In the genomic region with DNA sequence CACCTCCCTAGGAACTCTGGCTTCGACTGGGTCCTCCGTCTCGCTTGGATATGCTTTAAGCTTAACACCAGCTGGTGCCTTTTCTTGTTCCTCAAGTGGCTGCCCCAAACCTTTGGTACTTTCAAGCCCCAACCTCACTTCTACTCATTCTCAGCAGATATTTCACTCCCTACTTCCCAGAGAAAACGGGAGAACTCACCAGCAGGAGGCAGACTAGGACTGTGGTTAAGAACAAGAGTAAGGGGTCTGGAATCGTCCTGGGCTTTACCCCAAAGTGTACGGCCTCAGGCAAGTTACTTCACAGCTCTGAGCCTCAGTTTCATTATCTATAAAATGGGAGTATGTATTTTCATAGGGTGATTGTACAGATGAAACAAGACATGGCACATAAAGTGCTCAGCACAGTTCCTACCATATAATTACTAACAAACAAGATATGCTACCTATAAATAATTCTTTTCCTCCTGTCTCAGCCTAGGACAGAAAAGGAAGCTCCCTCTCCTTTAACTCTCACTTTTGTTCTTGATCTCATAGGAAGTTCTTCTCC, we compare ENCODE assay signal across 9 cellular contexts. TPM values are rescaled to one million over a fixed set of nuclear protein-coding genes. Genes with fewer than 3 reads are reported as not detected.
DNase-seq lines count a peak whose midpoint lies in the region; ATAC-seq and TF ChIP-seq lines count a peak whose summit lies in the region.
"Had no signal": no experiment of that assay in that cellular context is flagged by ENCODE, and none has a peak within 500 bp of the region (broad histone marks: within the 10 kb centered on the region; RNA-seq: fewer than 3 reads in every experiment).

No MANE protein-coding gene starts in this region.

- H3K4me3 Mint-ChIP-seq in CD4-positive, alpha-beta memory T cell, result no peak overlapping the region
- H3K4me3 Mint-ChIP-seq: activated naive CD4-positive, alpha-beta T cell treated with anti-CD3 and anti-CD28 coated beads, Interleukin-2, amount 50 U/mL, for 24 hours had no signal

- H3K27me3 ChIP-seq in PC-3 (ENCODE audit: low read length) (no peaks in the 10 kb centered on the region), smooth muscle cell (ENCODE audit: low read depth) (no peaks in the 10 kb centered on the region)
- H3K27me3 ChIP-seq in CD4-positive, alpha-beta memory T cell (ENCODE audit: insufficient read depth, low read length), result peaks cover 15% of the 10 kb centered on the region

- peak; percentile 21 to 42 for DNase-seq in SHP77 (lab: John Stamatoyannopoulos, UW)
- no peak for DNase-seq in SHP77 treated with DMSO at 0.1 percent for 48 hours (lab: John Stamatoyannopoulos, UW)
- peak; percentile 69 for DNase-seq in PC-3
- DNase-seq in fibroblast of the conjunctiva (ENCODE audit: low read depth), result peak; percentile 67
- no peak for DNase-seq in smooth muscle cell (lab: John Stamatoyannopoulos, UW; ENCODE audit: unreplicated experiment)
- no peak for DNase-seq in superior temporal gyrus (ENCODE audit: extremely low spot score)
- DNase-seq in CD4-positive, alpha-beta memory T cell, result no peak
- no peak for DNase-seq in ureter (ENCODE audit: low spot score)

- TF ChIP-seq CTCF in PC-3 (conservative IDR thresholded peaks at IDR 0.05; ENCODE audit: low read depth, low read length), result peak; percentile 82
- peak; percentile 42 for TF ChIP-seq CTCF in smooth muscle cell (IDR thresholded peaks at IDR 0.05; ENCODE audit: borderline replicate concordance, insufficient read depth, poor library complexity, severe bottlenecking)

- H3K36me3 ChIP-seq in PC-3 (ENCODE audit: low read depth, low read length) (no peaks in the 10 kb centered on the region), smooth muscle cell (ENCODE audit: low read depth) (peaks cover 9% of the 10 kb centered on the region)
- no peaks in the 10 kb centered on the region for H3K36me3 ChIP-seq in CD4-positive, alpha-beta memory T cell (ENCODE audit: insufficient read depth, low read length)

- H3K4me3 ChIP-seq in PC-3 (ENCODE audit: low read length), result no peak overlapping the region
- H3K4me3 ChIP-seq in smooth muscle cell, result no peak overlapping the region
- H3K4me3 ChIP-seq in CD4-positive, alpha-beta memory T cell (ENCODE audit: low read length in 2 of 2), result no peak overlapping the region

- peaks cover 0 to 17% (median 10%) of the 10 kb centered on the region in 8 donors for H3K9me3 Mint-ChIP-seq in CD4-positive, alpha-beta memory T cell

- no peak overlapping the region for H3K4me2 ChIP-seq in PC-3 (ENCODE audit: low read length)
- no peak overlapping the region for H3K4me2 ChIP-seq in smooth muscle cell

- H3K4me1 ChIP-seq in PC-3 (ENCODE audit: insufficient read depth, low read length) (peaks cover 32% of the 10 kb centered on the region), smooth muscle cell (ENCODE audit: low read depth) (no peaks in the 10 kb centered on the region)
- no peaks in the 10 kb centered on the region for H3K4me1 ChIP-seq in CD4-positive, alpha-beta memory T cell (ENCODE audit: insufficient read depth, low read length)

- H3K9me2 ChIP-seq in PC-3 (replicated peaks; ENCODE audit: low read length), result no peaks in the 10 kb centered on the region

- 52% methylated on average over 6 of the region's 6 CpGs for WGBS in smooth muscle cell (ENCODE audit: low lambda C conversion rate)

- H3K27ac ChIP-seq in PC-3 (ENCODE audit: low read length) (no peak overlapping the region), smooth muscle cell (ENCODE audit: low read depth) (no peak overlapping the region)
- H3K27ac ChIP-seq in CD4-positive, alpha-beta memory T cell (ENCODE audit: low read depth, low read length), result no peak overlapping the region

- H3K36me3 Mint-ChIP-seq in CD4-positive, alpha-beta memory T cell, result peaks cover 0 to 2% of the 10 kb centered on the region in 2 donors

- no peak overlapping the region for H3K27ac Mint-ChIP-seq in CD4-positive, alpha-beta memory T cell
- H3K27ac Mint-ChIP-seq: activated naive CD4-positive, alpha-beta T cell treated with anti-CD3 and anti-CD28 coated beads, Interleukin-2, amount 50 U/mL, for 24 hours had no signal

- H3K9ac ChIP-seq in PC-3 (ENCODE audit: low read length), result no peak overlapping the region
- no peak overlapping the region for H3K9ac ChIP-seq in smooth muscle cell (ENCODE audit: low read depth)

- no peaks in the 10 kb centered on the region for H4K20me1 ChIP-seq in PC-3 (ENCODE audit: low read length)
- no peaks in the 10 kb centered on the region for H4K20me1 ChIP-seq in smooth muscle cell (ENCODE audit: low read depth)

- no peaks in the 10 kb centered on the region for H3K4me1 Mint-ChIP-seq in CD4-positive, alpha-beta memory T cell
- H3K4me1 Mint-ChIP-seq: activated naive CD4-positive, alpha-beta T cell treated with anti-CD3 and anti-CD28 coated beads, Interleukin-2, amount 50 U/mL, for 24 hours had no signal

- H3K9me3 ChIP-seq in PC-3 (ENCODE audit: low read length) (peaks cover 8% of the 10 kb centered on the region; the same call in 1 of the 2 replicates), smooth muscle cell (replicated peaks; ENCODE audit: low read depth) (peaks cover 4% of the 10 kb centered on the region)
- no peaks in the 10 kb centered on the region for H3K9me3 ChIP-seq in CD4-positive, alpha-beta memory T cell (ENCODE audit: control insufficient read depth in 1 of 2, low read length in 2 of 2)

- ATAC-seq in PC-3, result no peak

- intact Hi-C loops in PC-3 (cut with micrococcal nuclease), result loop anchor here (2.0 to 10.0 kb wide), 6 partner anchors 307 to 780 kb away; no protein-coding TSS in a partner anchor
- intact Hi-C loops in CD4-positive, alpha-beta memory T cell (cut with micrococcal nuclease), result loop anchor here (5.0 kb wide), 3 partner anchors 490 to 780 kb away; no protein-coding TSS in a partner anchor

- BruUV-seq in PC-3 (replicated peaks; lab: Mats Ljungman, UMichigan), result no TSS peak

- H3F3A ChIP-seq in PC-3 (ENCODE audit: low read length, unreplicated experiment), result peaks cover 7% of the 10 kb centered on the region
- H3F3A ChIP-seq in smooth muscle cell (ENCODE audit: low read depth), result peaks cover 9% of the 10 kb centered on the region

- POLR2A ChIA-PET in PC-3 (lab: Charles Lee; ENCODE audit: unreplicated experiment), result interaction anchor here (0.6 kb wide), 1 partner anchor 39 kb away, joined by 9 read pairs; no protein-coding TSS in a partner anchor
- POLR2A ChIA-PET in CD4-positive, alpha-beta memory T cell (lab: Charles Lee; ENCODE audit: partially characterized antibody), result interaction anchor here (0.6 kb wide), 1 partner anchor 561 kb away, joined by 3 read pairs; no protein-coding TSS in a partner anchor

- no peaks in the 10 kb centered on the region for H3K79me2 ChIP-seq in PC-3 (ENCODE audit: low read length)
- no peaks in the 10 kb centered on the region for H3K79me2 ChIP-seq in smooth muscle cell (ENCODE audit: low read depth)

- CTCF ChIA-PET in PC-3 (lab: Charles Lee), result interaction anchor here (0.6 to 1.3 kb wide), 5 partner anchors 128 to 662 kb away, joined by 3 to 15 read pairs (median 3); partner anchors contain the start of gene TRIM44
- CTCF ChIA-PET in CD4-positive, alpha-beta memory T cell (lab: Charles Lee; ENCODE audit: partially characterized antibody), result interaction anchor here (0.6 to 2.8 kb wide), 9 partner anchors 10 to 1669 kb away, joined by 3 to 20 read pairs (median 6); no protein-coding TSS in a partner anchor

- peaks cover 22 to 27% of the 10 kb centered on the region in 2 donors for H3K27me3 Mint-ChIP-seq in CD4-positive, alpha-beta memory T cell

- no peak overlapping the region for H2AFZ ChIP-seq in PC-3 (ENCODE audit: low read length)
- H2AFZ ChIP-seq in smooth muscle cell (ENCODE audit: low read depth), result no peak overlapping the region

RNA-seq across cellular contexts. Expression of gene PAMR1, which starts 37.8 kb away (rescaled TPM):
- total RNA-seq in PC-3 (2014; rRNA removed) (0.17 TPM in 1 of 2 replicates, not detected in the other), smooth muscle cell (87.7 and 92.7 TPM in 2 replicates), ureter (14.7 TPM)
- polyA plus RNA-seq in smooth muscle cell, result 93.2 and 128 TPM in 2 replicates
- total RNA-seq in CD4-positive, alpha-beta memory T cell, result not detected
- not detected for polyA plus RNA-seq in CD4-positive, alpha-beta memory T cell

Comparison
In these comparisons a context has a peak if more than half of its experiments do, and no peak if none do; other contexts are left out.
1. DNase-seq: peak in SHP77 (2 of 2), PC-3 (single experiment) and fibroblast of the conjunctiva (single experiment); none in SHP77 treated with DMSO at 0.1 percent for 48 hours (single experiment), smooth muscle cell (single experiment), superior temporal gyrus (single experiment), CD4-positive, alpha-beta memory T cell (0 of 5) and ureter (single experiment).
2. RNA of gene PAMR1, which starts 37.8 kb away (total RNA-seq): 87.7 to 92.7 TPM in smooth muscle cell and 14.7 TPM in ureter (single experiment); 0.17 TPM in PC-3 and not detected in CD4-positive, alpha-beta memory T cell; every median in the first group is over 10 times any median in the second.